Comparison of ENCODE assay signal across 8 cellular contexts in genomic region chr1:234111458-234112142, GRCh38.
A peak's percentile ranks its signal among the peaks of the same experiment; 100 is the strongest.
DNase-seq lines count a peak whose midpoint lies in the region; ATAC-seq and TF ChIP-seq lines count a peak whose summit lies in the region.

No MANE protein-coding gene starts in this region.

- no peaks in the 10 kb centered on the region for H3K9me3 Mint-ChIP-seq in CD8-positive, alpha-beta memory T cell

- H3K4me3 ChIP-seq in IMR-90 (ENCODE audit: insufficient read depth, low read depth, low read length): no peak overlapping the region
- H3K4me3 ChIP-seq in liver (ENCODE audit: low read depth in 1 of 3, low read length in 3 of 3): no peak overlapping the region
- H3K4me3 ChIP-seq in CD8-positive, alpha-beta memory T cell (ENCODE audit: low read length): no peak overlapping the region

- H4K5ac ChIP-seq in IMR-90 (ENCODE audit: low read depth, low read length): no peak overlapping the region

- no peaks in the 10 kb centered on the region for H3K4me1 ChIP-seq in IMR-90 (ENCODE audit: control insufficient read depth, insufficient read depth, low read length)
- peaks cover 0 to 11% (median 8%) of the 10 kb centered on the region in 4 donors for H3K4me1 ChIP-seq in liver (ENCODE audit: control insufficient read depth in 4 of 4, insufficient read depth in 4 of 4, low read length in 3 of 4)
- no peaks in the 10 kb centered on the region for H3K4me1 ChIP-seq in CD8-positive, alpha-beta memory T cell (ENCODE audit: insufficient read depth, low read length)

- H3K18ac ChIP-seq in IMR-90 (ENCODE audit: low read depth, low read length): no peak overlapping the region

- H2AFZ ChIP-seq in IMR-90 (replicated peaks; ENCODE audit: low read length, poor library complexity): no peak overlapping the region

- no peak overlapping the region for H2BK5ac ChIP-seq in IMR-90 (ENCODE audit: low read depth, low read length, poor library complexity, severe bottlenecking)

- no peaks in the 10 kb centered on the region for H3K79me1 ChIP-seq in IMR-90 (ENCODE audit: low read depth in 1 of 2, low read length in 2 of 2)

- peaks cover 3 to 9% (median 4%) of the 10 kb centered on the region in 3 donors for H3K4me1 Mint-ChIP-seq in CD8-positive, alpha-beta memory T cell

- H4K20me1 ChIP-seq in IMR-90 (ENCODE audit: insufficient read depth, low read length): no peaks in the 10 kb centered on the region

- no peak overlapping the region for H3K4me2 ChIP-seq in IMR-90 (ENCODE audit: low read depth, low read length)

- H3K4ac ChIP-seq in IMR-90 (ENCODE audit: low read depth, low read length): no peak overlapping the region

- no peak overlapping the region for H2BK120ac ChIP-seq in IMR-90 (ENCODE audit: low read depth, low read length)

- no peak overlapping the region for H3K27ac ChIP-seq in IMR-90 (ENCODE audit: insufficient read depth, low read length)
- H3K27ac ChIP-seq in liver (ENCODE audit: low read depth in 1 of 2, low read length in 2 of 2): no peak overlapping the region
- no peak overlapping the region for H3K27ac ChIP-seq in CD8-positive, alpha-beta memory T cell (ENCODE audit: low read depth, low read length)

- TF ChIP-seq RAD21 in IMR-90 (IDR thresholded peaks at IDR 0.05; ENCODE audit: low read length): no peak
- peak; percentile 40 to 53 for TF ChIP-seq RAD21 in liver (IDR thresholded peaks at IDR 0.05)

- no peaks in the 10 kb centered on the region for H3K36me3 Mint-ChIP-seq in CD8-positive, alpha-beta memory T cell

- TF ChIP-seq POLR2A in IMR-90 (IDR thresholded peaks at IDR 0.05; ENCODE audit: low read depth, low read length): no peak

- no TSS peak for BruUV-seq in IMR-90 (replicated peaks; lab: Mats Ljungman, UMichigan)

- no peak overlapping the region for H3K27ac Mint-ChIP-seq in CD8-positive, alpha-beta memory T cell

- ATAC-seq in IMR-90 (ENCODE audit: low read depth) (peak; percentile 54), GM18861 (IDR thresholded peaks at IDR 0.05; ENCODE audit: unreplicated experiment) (no peak)

- CTCF ChIA-PET in IMR-90 (lab: Yijun Ruan, JAX): interaction anchor here (1.1 to 2.0 kb wide), 2 partner anchors 198 to 807 kb away, joined by 3 to 5 read pairs; no protein-coding TSS in a partner anchor
- CTCF ChIA-PET in CD8-positive, alpha-beta memory T cell (lab: Charles Lee): no interaction called here

- no peak overlapping the region for H2AK5ac ChIP-seq in IMR-90 (ENCODE audit: low read depth, low read length)

- H3K27me3 Mint-ChIP-seq in CD8-positive, alpha-beta memory T cell: peaks cover 8 to 25% of the 10 kb centered on the region in 2 donors

- TF ChIP-seq CTCF in IMR-90 (conservative IDR thresholded peaks at IDR 0.05; ENCODE audit: low read depth, low read length) (no peak), liver (IDR thresholded peaks at IDR 0.05; ENCODE audit: low read depth, low read length, missing input control) (no peak)

- H3K4me3 Mint-ChIP-seq in CD8-positive, alpha-beta memory T cell: no peak overlapping the region

- 35% methylated on average over 12 of the region's 17 CpGs; no CpG with 5 or more reads in 1 of the 2 experiments for WGBS in IMR-90 (ENCODE audit: extremely low coverage in 2 of 2, insufficient read length in 1 of 2), 2 experiments
- WGBS in liver: 38% methylated on average over 17 of the region's 17 CpGs

- intact Hi-C loops in IMR-90 (cut with micrococcal nuclease): loop anchor here (2.0 to 10.0 kb wide), 3 partner anchors 491 to 983 kb away; no protein-coding TSS in a partner anchor

- H3K9me1 ChIP-seq in IMR-90 (ENCODE audit: insufficient read depth, low read length): no peaks in the 10 kb centered on the region

- POLR2A ChIA-PET in IMR-90 (lab: Charles Lee; ENCODE audit: unreplicated experiment): no interaction called here
- POLR2A ChIA-PET in CD8-positive, alpha-beta memory T cell (lab: Charles Lee): no interaction called here

- in situ Hi-C loops in IMR-90 (cut with MboI; ENCODE audit: low sequenced_read_pairs): loop anchor here (25.0 kb wide), 1 partner anchor 476 kb away; no protein-coding TSS in a partner anchor

- no peak overlapping the region for H2AK9ac ChIP-seq in IMR-90 (replicated peaks; ENCODE audit: low read depth, low read length, poor library complexity)

- no peak overlapping the region for H4K8ac ChIP-seq in IMR-90 (ENCODE audit: low read depth in 2 of 2, low read length in 2 of 2)

- H3K9me3 ChIP-seq in IMR-90 (ENCODE audit: control insufficient read depth, insufficient read depth, low read length) (no peaks in the 10 kb centered on the region), liver (ENCODE audit: control insufficient read depth in 4 of 4, low read length in 3 of 4) (no peaks in the 10 kb centered on the region)
- no peaks in the 10 kb centered on the region for H3K9me3 ChIP-seq in CD8-positive, alpha-beta memory T cell (ENCODE audit: low read length)

- H3K36me3 ChIP-seq in IMR-90 (ENCODE audit: control insufficient read depth, insufficient read depth, low read length) (no peaks in the 10 kb centered on the region), liver (ENCODE audit: control insufficient read depth in 4 of 4, insufficient read depth in 3 of 4, low read depth in 1 of 4, low read length in 3 of 4) (no peaks in the 10 kb centered on the region)
- H3K36me3 ChIP-seq in CD8-positive, alpha-beta memory T cell (ENCODE audit: insufficient read depth, low read length): no peaks in the 10 kb centered on the region

- no peak overlapping the region for H2BK15ac ChIP-seq in IMR-90 (ENCODE audit: low read depth, low read length)

- H3K56ac ChIP-seq in IMR-90 (ENCODE audit: extremely low read depth, insufficient read depth, low read length): no peak overlapping the region

- H3K23ac ChIP-seq in IMR-90 (ENCODE audit: low read depth, low read length): no peak overlapping the region

- no peak overlapping the region for H3K9ac ChIP-seq in IMR-90 (ENCODE audit: low read depth, low read length)
- no peak overlapping the region for H3K9ac ChIP-seq in liver (ENCODE audit: low read depth in 1 of 2, low read length in 2 of 2)

- no peak overlapping the region for H2BK20ac ChIP-seq in IMR-90 (ENCODE audit: low read depth, low read length)

- no peak overlapping the region for H3K14ac ChIP-seq in IMR-90 (replicated peaks; ENCODE audit: low read depth, low read length)

- DNase-seq in COR-L47 (lab: John Stamatoyannopoulos, UW) (peak; percentile 35), IMR-90 (peak; percentile 15), astrocyte of the hippocampus (ENCODE audit: low read depth, low spot score) (peak; percentile 79), GF-D8 (lab: John Stamatoyannopoulos, UW) (no peak)
- no peak for DNase-seq in CD8-positive, alpha-beta memory T cell
- no peak for DNase-seq in stimulated activated naive CD4-positive, alpha-beta T cell treated with Interleukin-2 at 50 U/mL for 16 hours (lab: John Stamatoyannopoulos, UW)

- H3K27me3 ChIP-seq in IMR-90 (ENCODE audit: control insufficient read depth, insufficient read depth, low read length) (no peaks in the 10 kb centered on the region), liver (ENCODE audit: control insufficient read depth in 4 of 4, insufficient read depth in 4 of 4, low read length in 3 of 4) (peaks cover 0 to 4% (median 0%) of the 10 kb centered on the region in 4 donors)
- no peaks in the 10 kb centered on the region for H3K27me3 ChIP-seq in CD8-positive, alpha-beta memory T cell (ENCODE audit: insufficient read depth, low read length, poor library complexity, severe bottlenecking)

- dilution Hi-C loops in IMR-90 (cut with HindIII; ENCODE audit: low sequenced_read_pairs, unreplicated experiment): no loop called here

- H4K91ac ChIP-seq in IMR-90 (ENCODE audit: insufficient read depth, low read depth, low read length): no peak overlapping the region

TF ChIP-seq in IMR-90, 13 proteins besides CTCF, POLR2A, EP300 and RAD21 (continues in another document):
- TF ChIP-seq MXI1 (IDR thresholded peaks at IDR 0.05; ENCODE audit: borderline replicate concordance, low read depth, low read length) (no peak), CEBPB (IDR thresholded peaks at IDR 0.05; ENCODE audit: low read depth, low read length) (no peak), CHD1 (IDR thresholded peaks at IDR 0.05; ENCODE audit: low read depth, low read length) (no peak), RFX5 (IDR thresholded peaks at IDR 0.05; ENCODE audit: low read depth, low read length) (no peak), NFE2L2 (IDR thresholded peaks at IDR 0.05; ENCODE audit: low read depth, low read length) (no peak), RCOR1 (IDR thresholded peaks at IDR 0.05; ENCODE audit: insufficient replicate concordance, low read length) (no peak)
- TF ChIP-seq, protein P1, sequence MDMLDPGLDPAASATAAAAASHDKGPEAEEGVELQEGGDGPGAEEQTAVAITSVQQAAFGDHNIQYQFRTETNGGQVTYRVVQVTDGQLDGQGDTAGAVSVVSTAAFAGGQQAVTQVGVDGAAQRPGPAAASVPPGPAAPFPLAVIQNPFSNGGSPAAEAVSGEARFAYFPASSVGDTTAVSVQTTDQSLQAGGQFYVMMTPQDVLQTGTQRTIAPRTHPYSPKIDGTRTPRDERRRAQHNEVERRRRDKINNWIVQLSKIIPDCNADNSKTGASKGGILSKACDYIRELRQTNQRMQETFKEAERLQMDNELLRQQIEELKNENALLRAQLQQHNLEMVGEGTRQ (IDR thresholded peaks at IDR 0.05; ENCODE audit: low read depth, low read length): no peak

TF ChIP-seq in liver, 16 proteins besides CTCF, POLR2A, EP300 and RAD21:
- no peak for TF ChIP-seq SP1 (IDR thresholded peaks at IDR 0.05)
- TF ChIP-seq RXRA (IDR thresholded peaks at IDR 0.05): peak in 1 of 2 donors; percentile 13

Comparison
In these comparisons a context has a peak if more than half of its experiments do, and no peak if none do; other contexts are left out.
1. DNase-seq: peak in COR-L47 (single experiment), IMR-90 (single experiment) and astrocyte of the hippocampus (single experiment); none in CD8-positive, alpha-beta memory T cell (0 of 5), GF-D8 (single experiment) and stimulated activated naive CD4-positive, alpha-beta T cell treated with Interleukin-2 at 50 U/mL for 16 hours (single experiment).